In genomic region chr4:124449881-124450280, GRCh38 we compare ENCODE assay signal across 24 cellular contexts.
"Had no signal": no experiment of that assay in that cellular context is flagged by ENCODE, and none has a peak within 500 bp of the region (broad histone marks: within the 10 kb centered on the region; RNA-seq: fewer than 3 reads in every experiment).

No MANE protein-coding gene starts in this region.

- H3K9me3 Mint-ChIP-seq: activated CD8-positive, alpha-beta T cell treated with anti-CD3 and anti-CD28 coated beads for 36 hours had no signal

- H3K36me3 ChIP-seq: ascending aorta, Peyer's patch, SJSA1 had no signal

- H3K9me3 ChIP-seq: ascending aorta, body of pancreas, SJSA1 had no signal

- DNase-seq: activated CD4-positive, alpha-beta T cell treated with anti-CD3 and anti-CD28 coated beads for 4 hours; activated CD8-positive, alpha-beta memory T cell treated with anti-CD3 and anti-CD28 coated beads, Interleukin-2, amount 50 U/mL, for 48 hours; activated CD8-positive, alpha-beta T cell treated with anti-CD3 and anti-CD28 coated beads for 36 hours; activated naive CD4-positive, alpha-beta T cell; activated T-cell treated with anti-CD3 and anti-CD28 coated beads, Interleukin-2, amount 50 U/mL, for 1 hour; amniotic stem cell; body of pancreas; central memory CD4-positive, alpha-beta T cell; Kasumi-1; NCI-H1048; NCI-H2029; NCI-H2107; NCI-H2171 treated with DMSO at 0.1 percent for 48 hours; NCI-H345; NCI-H510A; NCI-H69; Peyer's patch; SHP77 had no signal

- H3K4me3 Mint-ChIP-seq: activated CD8-positive, alpha-beta T cell treated with anti-CD3 and anti-CD28 coated beads for 36 hours; activated naive CD4-positive, alpha-beta T cell treated with anti-CD3 and anti-CD28 coated beads, Interleukin-2, amount 50 U/mL, for 24 hours; T-helper 1 cell treated with Interleukin-12 subunit alpha and Interleukin-12 subunit beta and Interleukin-4 antibody, amounts not matched to agents 30 μg/mL and 1 μg/mL, for 36 hours had no signal

- H3K4me1 ChIP-seq: ascending aorta, body of pancreas, Peyer's patch, SJSA1 had no signal

- H3K27ac ChIP-seq: ascending aorta, body of pancreas, Peyer's patch, RWPE1, SJSA1 had no signal

- H3K27ac Mint-ChIP-seq: activated CD8-positive, alpha-beta T cell treated with anti-CD3 and anti-CD28 coated beads for 36 hours; activated naive CD4-positive, alpha-beta T cell treated with anti-CD3 and anti-CD28 coated beads, Interleukin-2, amount 50 U/mL, for 24 hours; T-helper 1 cell treated with Interleukin-12 subunit alpha and Interleukin-12 subunit beta and Interleukin-4 antibody, amounts not matched to agents 30 μg/mL and 1 μg/mL, for 36 hours had no signal

- ATAC-seq: activated CD4-positive, CD25-positive, alpha-beta regulatory T cell treated with anti-CD3 and anti-CD28 coated beads, Interleukin-2, amount 50 U/mL, for 24 hours; activated CD8-positive, alpha-beta T cell treated with anti-CD3 and anti-CD28 coated beads for 36 hours; body of pancreas had no signal

- H3K4me1 Mint-ChIP-seq: activated naive CD4-positive, alpha-beta T cell treated with anti-CD3 and anti-CD28 coated beads, Interleukin-2, amount 50 U/mL, for 24 hours had no signal

- H3K36me3 Mint-ChIP-seq: activated naive CD4-positive, alpha-beta T cell treated with anti-CD3 and anti-CD28 coated beads, Interleukin-2, amount 50 U/mL, for 24 hours had no signal

- H3K27me3 Mint-ChIP-seq: activated CD8-positive, alpha-beta T cell treated with anti-CD3 and anti-CD28 coated beads for 36 hours; activated naive CD4-positive, alpha-beta T cell treated with anti-CD3 and anti-CD28 coated beads, Interleukin-2, amount 50 U/mL, for 24 hours had no signal

- H3K27me3 ChIP-seq: ascending aorta, body of pancreas, Peyer's patch, SJSA1 had no signal

- H3K4me3 ChIP-seq: ascending aorta, body of pancreas, Peyer's patch, SJSA1 had no signal
